Comparison of ENCODE assay signal across 13 cellular contexts in genomic region chr2:109422758-109423500, GRCh38.
DNase-seq lines count a peak whose midpoint lies in the region; FAIRE-seq and TF ChIP-seq lines count a peak whose summit lies in the region.
"Had no signal": no experiment of that assay in that cellular context is flagged by ENCODE, and none has a peak within 500 bp of the region (broad histone marks: within the 10 kb centered on the region; RNA-seq: fewer than 3 reads in every experiment).

No MANE protein-coding gene starts in this region.

- H3K27ac ChIP-seq in BLaER1 (no peak overlapping the region), kidney (ENCODE audit: low read depth in 2 of 2, low read length in 2 of 2) (no peak overlapping the region), spleen (no peak overlapping the region)
- H3K27ac ChIP-seq: 22Rv1, GM23248 had no signal

- H3K36me3 ChIP-seq in BLaER1: peaks cover 50% of the 10 kb centered on the region
- no peaks in the 10 kb centered on the region for H3K36me3 ChIP-seq in kidney (ENCODE audit: control insufficient read depth in 1 of 2, insufficient read depth in 2 of 2, low read length in 2 of 2)
- no peaks in the 10 kb centered on the region for H3K36me3 ChIP-seq in spleen

- peak overlapping the region; percentile 20; the same call in 1 of the 2 replicates for H3K4me2 ChIP-seq in BLaER1

- H4K20me1 ChIP-seq in BLaER1: no peaks in the 10 kb centered on the region

- FAIRE-seq in kidney (lab: Jason Lieb, UNC): no peak
- FAIRE-seq: GM12891 had no signal

- WGBS in spleen, 5 donors: 86 to 97% (median 92%) methylated on average over 13 to 16 of the region's 16 CpGs

- H3K27me3 Mint-ChIP-seq in osteocyte (ENCODE audit: unreplicated experiment): no peaks in the 10 kb centered on the region

- DNase-seq in kidney (peak; percentile 15), posterior vena cava (ENCODE audit: low spot score) (peak; percentile 62), spleen (peak; percentile 47), osteocyte (ENCODE audit: extremely low spot score, unreplicated experiment) (no peak), DMS53 (lab: John Stamatoyannopoulos, UW) (no peak), iPS-NIHi11 (ENCODE audit: low spot score) (no peak)
- DNase-seq: GM23248 had no signal

- H3K4me1 ChIP-seq in BLaER1: peaks cover 50% of the 10 kb centered on the region
- no peaks in the 10 kb centered on the region for H3K4me1 ChIP-seq in kidney (ENCODE audit: control insufficient read depth in 1 of 2, insufficient read depth in 1 of 2, low read depth in 1 of 2, low read length in 2 of 2)
- peaks cover 0 to 5% (median 0%) of the 10 kb centered on the region in 6 donors for H3K4me1 ChIP-seq in spleen

- H3K9me3 ChIP-seq in BLaER1 (peaks cover 9% of the 10 kb centered on the region), kidney (ENCODE audit: control insufficient read depth in 1 of 2, low read length in 2 of 2) (no peaks in the 10 kb centered on the region), spleen (no peaks in the 10 kb centered on the region)
- H3K9me3 ChIP-seq: Caco-2 had no signal

- intact Hi-C loops in kidney (cut with DNase I) (no loop called here), posterior vena cava (cut with DNase I) (no loop called here), spleen (cut with DNase I; ENCODE audit: low total_unique reads) (no loop called here)

- H3K9ac ChIP-seq in BLaER1 (no peak overlapping the region), kidney (ENCODE audit: low read length in 2 of 2) (no peak overlapping the region)
- H3K9ac ChIP-seq: GM23248 had no signal

- H3K4me1 Mint-ChIP-seq in osteocyte (ENCODE audit: unreplicated experiment): peaks cover 21% of the 10 kb centered on the region
- H3K4me1 Mint-ChIP-seq: CD8-positive, alpha-beta memory T cell; IgD-negative memory B cell had no signal

- no peak overlapping the region for H3K27ac Mint-ChIP-seq in osteocyte (ENCODE audit: unreplicated experiment)
- H3K27ac Mint-ChIP-seq: CD8-positive, alpha-beta memory T cell; IgD-negative memory B cell had no signal

- H3K9me3 Mint-ChIP-seq in osteocyte (ENCODE audit: unreplicated experiment): no peaks in the 10 kb centered on the region
- H3K9me3 Mint-ChIP-seq: CD8-positive, alpha-beta memory T cell; IgD-negative memory B cell had no signal

- no peak overlapping the region for H3K4me3 Mint-ChIP-seq in osteocyte (ENCODE audit: unreplicated experiment)
- H3K4me3 Mint-ChIP-seq: CD8-positive, alpha-beta memory T cell; IgD-negative memory B cell had no signal

- H3K27me3 ChIP-seq in BLaER1 (no peaks in the 10 kb centered on the region), spleen (replicated peaks in 1 of 7) (peaks cover 0 to 4% (median 0%) of the 10 kb centered on the region in 7 donors)

- TF ChIP-seq CTCF in kidney (IDR thresholded peaks at IDR 0.05; ENCODE audit: borderline replicate concordance, extremely low read depth, insufficient read depth) (no peak), spleen (IDR thresholded peaks at IDR 0.05 in 8 of 11, conservative IDR thresholded peaks at IDR 0.05 in 3 of 11) (no peak), osteocyte (IDR thresholded peaks at IDR 0.05) (no peak)

- H3K4me3 ChIP-seq in BLaER1 (no peak overlapping the region), kidney (ENCODE audit: low read length in 2 of 2) (no peak overlapping the region), spleen (no peak overlapping the region)
- H3K4me3 ChIP-seq: GM23248 had no signal

- no peak for TF ChIP-seq POLR2A in spleen (IDR thresholded peaks at IDR 0.05)

- peaks cover 66% of the 10 kb centered on the region for H3K36me3 Mint-ChIP-seq in osteocyte (ENCODE audit: unreplicated experiment)
- H3K36me3 Mint-ChIP-seq: CD8-positive, alpha-beta memory T cell; IgD-negative memory B cell had no signal

Comparison
In these comparisons a context has a peak if more than half of its experiments do, and no peak if none do; other contexts are left out.
1. DNase-seq: peak in kidney (single experiment), posterior vena cava (single experiment) and spleen (single experiment); none in osteocyte (single experiment), DMS53 (single experiment) and iPS-NIHi11 (single experiment).